Comparison of ENCODE assay signal across 25 cellular contexts in genomic region chr1:192159769-192160168, GRCh38. TPM values are rescaled to one million over a fixed set of nuclear protein-coding genes. Genes with fewer than 3 reads are reported as not detected.
DNase-seq lines count a peak whose midpoint lies in the region; ATAC-seq, FAIRE-seq and TF ChIP-seq lines count a peak whose summit lies in the region.
"Had no signal": no experiment of that assay in that cellular context is flagged by ENCODE, and none has a peak within 500 bp of the region (broad histone marks: within the 10 kb centered on the region; RNA-seq: fewer than 3 reads in every experiment).

No MANE protein-coding gene starts in this region.

- peaks cover 0 to 40% (median 11%) of the 10 kb centered on the region in 11 experiments; a peak in 12 of 22 replicates for H3K36me3 ChIP-seq in BLaER1 treated with 17β-estradiol and CSF1 and Interleukin-3, amounts not matched to agents 10 nM and 100 nM
- H3K36me3 ChIP-seq in Karpas-422 (ENCODE audit: insufficient read depth, low read length) (0 out of 2 replicates have a peak, but pooled peaks cover 3% of the 10 kb centered on the region), left lung (no peaks in the 10 kb centered on the region), MM.1S (replicated peaks; ENCODE audit: insufficient read depth, low read length) (no peaks in the 10 kb centered on the region)
- H3K36me3 ChIP-seq: adrenal gland, breast epithelium, gastrocnemius medialis, stomach had no signal

- H3F3A ChIP-seq in MM.1S (ENCODE audit: insufficient read depth, low read length) = no peaks in the 10 kb centered on the region

- peak; percentile 34 for FAIRE-seq in RCC 7860 (lab: Jason Lieb, UNC)

- H3K4me3 ChIP-seq in BLaER1 treated with 17β-estradiol and CSF1 and Interleukin-3, amounts not matched to agents 10 nM and 100 nM = peak overlapping the region in 8 of 10 experiments; percentile 40 to 73 (median 61); a peak in 13 of 20 replicates
- H3K4me3 ChIP-seq in Karpas-422 (ENCODE audit: low read length) (peak overlapping the region; percentile 65), left lung (peak overlapping the region in 1 of 2 donors; percentile 31), MM.1S (ENCODE audit: low read length) (no peak overlapping the region)
- H3K4me3 ChIP-seq: breast epithelium had no signal

- H3K27me3 ChIP-seq in BLaER1 treated with 17β-estradiol and CSF1 and Interleukin-3, amounts not matched to agents 10 nM and 100 nM = no peaks in the 10 kb centered on the region
- no peaks in the 10 kb centered on the region for H3K27me3 ChIP-seq in Karpas-422 (ENCODE audit: low read length)
- H3K27me3 ChIP-seq in left lung = no peaks in the 10 kb centered on the region
- no peaks in the 10 kb centered on the region for H3K27me3 ChIP-seq in MM.1S (replicated peaks; ENCODE audit: insufficient read depth, low read length)
- H3K27me3 ChIP-seq: adrenal gland, breast epithelium, gastrocnemius medialis, stomach had no signal

- H3K4me2 ChIP-seq in BLaER1 treated with 17β-estradiol and CSF1 and Interleukin-3, amounts not matched to agents 10 nM and 100 nM = peak overlapping the region in 6 of 11 experiments; percentile 60 to 93 (median 81); a peak in 7 of 22 replicates
- H3K4me2 ChIP-seq in Karpas-422 (ENCODE audit: low read depth, low read length, poor library complexity, severe bottlenecking) (peak overlapping the region; percentile 85), MM.1S (ENCODE audit: low read depth, low read length) (no peak overlapping the region)

- H3K79me2 ChIP-seq in Karpas-422 (ENCODE audit: low read length) (peaks cover 21% of the 10 kb centered on the region; the same call in 1 of the 2 replicates), MM.1S (ENCODE audit: low read length) (no peaks in the 10 kb centered on the region)

- peak overlapping the region in 10 of 11 experiments; percentile 61 to 98 (median 92); a peak in 19 of 22 replicates for H3K27ac ChIP-seq in BLaER1 treated with 17β-estradiol and CSF1 and Interleukin-3, amounts not matched to agents 10 nM and 100 nM
- H3K27ac ChIP-seq in Karpas-422 (ENCODE audit: low read length) (peak overlapping the region; percentile 99), left lung (peak overlapping the region; percentile 5 to 97), MM.1S (ENCODE audit: low read length) (no peak overlapping the region)
- H3K27ac ChIP-seq: breast epithelium, gastrocnemius medialis had no signal

- H3K9me3 ChIP-seq in BLaER1 treated with 17β-estradiol and CSF1 and Interleukin-3, amounts not matched to agents 10 nM and 100 nM (replicated peaks in 1 of 11) = peaks cover 0 to 35% (median 9%) of the 10 kb centered on the region in 11 experiments; a peak in 18 of 22 replicates
- H3K9me3 ChIP-seq in Karpas-422 (ENCODE audit: low read length) = no peaks in the 10 kb centered on the region
- no peaks in the 10 kb centered on the region for H3K9me3 ChIP-seq in left lung
- no peaks in the 10 kb centered on the region for H3K9me3 ChIP-seq in MM.1S (replicated peaks; ENCODE audit: insufficient read depth, low read length)
- H3K9me3 ChIP-seq: adrenal gland, breast epithelium, gastrocnemius medialis had no signal

- peak overlapping the region in 7 of 11 experiments; percentile 72 to 89 (median 85); a peak in 10 of 22 replicates for H3K9ac ChIP-seq in BLaER1 treated with 17β-estradiol and CSF1 and Interleukin-3, amounts not matched to agents 10 nM and 100 nM
- H3K9ac ChIP-seq in Karpas-422 (ENCODE audit: low read length) = peak overlapping the region; percentile 74
- H3K9ac ChIP-seq in MM.1S (ENCODE audit: low read length) = no peak overlapping the region

- H2AFZ ChIP-seq in Karpas-422 (ENCODE audit: low read length) (no peak overlapping the region), MM.1S (ENCODE audit: low read length) (no peak overlapping the region)

- peaks cover 0 to 70% (median 42%) of the 10 kb centered on the region in 10 experiments; a peak in 15 of 20 replicates for H3K4me1 ChIP-seq in BLaER1 treated with 17β-estradiol and CSF1 and Interleukin-3, amounts not matched to agents 10 nM and 100 nM
- H3K4me1 ChIP-seq in Karpas-422 (ENCODE audit: low read length) (peaks cover 84% of the 10 kb centered on the region), left lung (peaks cover 0 to 30% of the 10 kb centered on the region in 2 donors), MM.1S (ENCODE audit: low read length) (no peaks in the 10 kb centered on the region)
- H3K4me1 ChIP-seq: adrenal gland, breast epithelium, gastrocnemius medialis, stomach had no signal

- no peaks in the 10 kb centered on the region for H4K20me1 ChIP-seq in BLaER1 treated with 17β-estradiol and CSF1 and Interleukin-3, amounts not matched to agents 10 nM and 100 nM
- H4K20me1 ChIP-seq in Karpas-422 (ENCODE audit: insufficient read depth, low read depth, low read length) = no peaks in the 10 kb centered on the region
- no peaks in the 10 kb centered on the region for H4K20me1 ChIP-seq in MM.1S (ENCODE audit: insufficient read depth, low read length)

- H3K9me2 ChIP-seq in Karpas-422 (replicated peaks; ENCODE audit: insufficient read depth, low read length) (no peaks in the 10 kb centered on the region), MM.1S (replicated peaks; ENCODE audit: insufficient read depth, low read length) (no peaks in the 10 kb centered on the region)

- TF ChIP-seq CTCF in left lung (IDR thresholded peaks at IDR 0.05) (no peak), MM.1S (IDR thresholded peaks at IDR 0.05; ENCODE audit: low read length) (no peak)

- no peak for ATAC-seq in left lung
- no peak for ATAC-seq in HG03354 (IDR thresholded peaks at IDR 0.05; ENCODE audit: poor library complexity, severe bottlenecking, unreplicated experiment)
- ATAC-seq: gastrocnemius medialis, Panc1 had no signal

- DNase-seq in Karpas-422 (peak; percentile 77), RCC 7860 (ENCODE audit: low spot score) (no peak), left lung (no peak), DMS53 treated with DMSO at 0.1 percent for 48 hours (lab: John Stamatoyannopoulos, UW; ENCODE audit: unreplicated experiment) (no peak), MM.1S (no peak)
- DNase-seq in stimulated activated naive CD4-positive, alpha-beta T cell (lab: John Stamatoyannopoulos, UW) = no peak
- DNase-seq: activated CD4-positive, alpha-beta T cell treated with anti-CD3 and anti-CD28 coated beads, Interleukin-2, amount 10 ng/mL, durations not matched to agents 24 days and 14 days; activated CD8-positive, alpha-beta memory T cell treated with anti-CD3 and anti-CD28 coated beads, Interleukin-2, amount 50 U/mL, for 4 hours; activated effector memory CD4-positive, alpha-beta T cell treated with anti-CD3 and anti-CD28 coated beads, Interleukin-2, amount 50 U/mL, for 16 hours; adrenal gland; CD4-positive, CD25-positive, alpha-beta regulatory T cell; cortex of kidney; DMS153; gastrocnemius medialis; HFFc6; kidney glomerular epithelial cell; mesendoderm; NCI-H1436; NCI-H526; stomach had no signal

- intact Hi-C loops in left lung (cut with DNase I) = no loop called here

RNA-seq across cellular contexts. Expression of gene RGS18, which starts 1.5 kb away (rescaled TPM):
- total RNA-seq in Karpas-422 (2014; rRNA removed; shearing (Covaris generic); ENCODE audit: low replicate concordance) = 20.8 and 47.3 TPM in 2 replicates
- 10 to 100 TPM in 1 of 2 donors, 1 to 10 TPM in 1; 3.5 to 18.0 TPM for total RNA-seq in left lung
- total RNA-seq: epithelial cell of proximal tubule, HFFc6 had no signal
